36 cellular contexts compared by ENCODE assay signal in the genomic region with DNA sequence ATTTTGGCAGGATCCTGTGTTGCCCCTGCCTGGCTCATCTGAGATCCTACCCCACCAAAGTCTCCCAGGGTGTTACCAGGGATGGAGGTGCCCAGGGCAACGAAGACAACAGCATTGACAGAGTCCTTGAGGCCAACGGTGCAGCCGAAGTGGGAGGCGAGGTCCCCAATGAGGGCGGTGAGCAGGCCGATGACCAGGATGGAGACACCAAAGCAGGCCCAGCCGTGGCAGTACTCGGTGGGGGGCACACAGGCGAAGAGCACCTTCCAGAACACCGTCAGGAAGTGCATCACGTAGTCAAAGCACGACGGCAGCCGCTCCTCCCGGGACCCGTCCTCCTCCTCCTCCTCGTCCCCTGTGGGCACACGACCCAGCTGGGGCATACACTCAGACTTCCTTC. TPM values are rescaled to one million over a fixed set of nuclear protein-coding genes. Genes with fewer than 3 reads are reported as not detected.
"Had no signal": no experiment of that assay in that cellular context is flagged by ENCODE, and none has a peak within 500 bp of the region (broad histone marks: within the 10 kb centered on the region; RNA-seq: fewer than 3 reads in every experiment).

No MANE protein-coding gene starts in this region.

- H3K27ac Mint-ChIP-seq: activated CD4-positive, alpha-beta memory T cell treated with anti-CD3 and anti-CD28 coated beads, Interleukin-2, amount 10 ng/mL, durations not matched to agents 7 days and 5 days; activated CD8-positive, alpha-beta memory T cell treated with anti-CD3 and anti-CD28 coated beads, Interleukin-2, amount 10 ng/mL, durations not matched to agents 7 days and 5 days; activated naive CD4-positive, alpha-beta T cell treated with anti-CD3 and anti-CD28 coated beads, Interleukin-2, amount 50 U/mL, for 72 hours had no signal

- H3K4me2 ChIP-seq: SK-N-SH had no signal

- H3K9ac ChIP-seq: SK-N-SH had no signal

- H3K4me3 ChIP-seq: adrenal gland, body of pancreas, MG63, Peyer's patch, SJSA1 had no signal

- H3K9me3 ChIP-seq: adrenal gland, body of pancreas, MG63, Peyer's patch, SJSA1, SK-N-SH had no signal

- H3K9me2 ChIP-seq: SK-N-SH had no signal

- H3K9me3 Mint-ChIP-seq: activated CD4-positive, alpha-beta memory T cell treated with anti-CD3 and anti-CD28 coated beads, Interleukin-2, amount 10 ng/mL, durations not matched to agents 7 days and 5 days; T-cell had no signal

- H3K4me3 Mint-ChIP-seq: activated CD4-positive, alpha-beta memory T cell treated with anti-CD3 and anti-CD28 coated beads, Interleukin-2, amount 10 ng/mL, durations not matched to agents 7 days and 5 days; activated CD8-positive, alpha-beta memory T cell treated with anti-CD3 and anti-CD28 coated beads, Interleukin-2, amount 10 ng/mL, durations not matched to agents 7 days and 5 days; T-cell had no signal

- H3K36me3 ChIP-seq: adrenal gland, MG63, Peyer's patch, SJSA1 had no signal

- DNase-seq: activated CD4-positive, alpha-beta memory T cell treated with anti-CD3 and anti-CD28 coated beads, Interleukin-2, amount 10 ng/mL, durations not matched to agents 7 days and 5 days; activated CD4-positive, alpha-beta T cell treated with anti-CD3 and anti-CD28 coated beads for 1 hour; activated CD4-positive, alpha-beta T cell treated with anti-CD3 and anti-CD28 coated beads for 48 hours; activated CD4-positive, CD25-positive, alpha-beta regulatory T cell; activated CD8-positive, alpha-beta memory T cell treated with anti-CD3 and anti-CD28 coated beads for 24 hours; activated CD8-positive, alpha-beta memory T cell treated with anti-CD3 and anti-CD28 coated beads, Interleukin-2, amount 10 ng/mL, durations not matched to agents 7 days and 5 days; activated CD8-positive, alpha-beta memory T cell treated with anti-CD3 and anti-CD28 coated beads, Interleukin-2, amount 50 U/mL, for 48 hours; activated effector memory CD4-positive, alpha-beta T cell treated with anti-CD3 and anti-CD28 coated beads, Interleukin-2, amount 50 U/mL, for 16 hours; activated naive CD4-positive, alpha-beta T cell; activated T-cell treated with anti-CD3 and anti-CD28 coated beads, Interleukin-2, amount 50 U/mL, for 48 hours; adrenal gland; body of pancreas; central memory CD4-positive, alpha-beta T cell; Karpas-422; KBM-7; MG63; NCI-H1048; NCI-H1105 treated with DMSO at 0.1 percent for 48 hours; NCI-H1436; NCI-H1694; NCI-H1930; NCI-H2081 treated with DMSO at 0.1 percent for 48 hours; NCI-H226; NCI-H446 treated with DMSO at 0.1 percent for 48 hours; NCI-H524; NCI-H69; PC-3; Peyer's patch; RPMI8226; SHP77 treated with DMSO at 0.1 percent for 48 hours; SK-N-SH; T-cell; T1000; WERI-Rb-1 had no signal

- H3K27ac ChIP-seq: adrenal gland, body of pancreas, Peyer's patch, SJSA1, WERI-Rb-1 had no signal

- H3K36me3 Mint-ChIP-seq: activated CD8-positive, alpha-beta memory T cell treated with anti-CD3 and anti-CD28 coated beads, Interleukin-2, amount 10 ng/mL, durations not matched to agents 7 days and 5 days; T-cell had no signal

RNA-seq across cellular contexts. Expression of gene MEIS3, which starts 12.8 kb away (rescaled TPM):
- total RNA-seq: activated CD8-positive, alpha-beta memory T cell treated with anti-CD3 and anti-CD28 coated beads, Interleukin-2, amount 10 ng/mL, durations not matched to agents 7 days and 5 days had no signal

RNA-seq across cellular contexts. Expression of gene SLC8A2, which starts 39.6 kb away (rescaled TPM):
- total RNA-seq: activated CD4-positive, alpha-beta memory T cell treated with anti-CD3 and anti-CD28 coated beads, Interleukin-2, amount 10 ng/mL, durations not matched to agents 7 days and 5 days; SJSA1; T-cell had no signal
